In the genomic region with DNA sequence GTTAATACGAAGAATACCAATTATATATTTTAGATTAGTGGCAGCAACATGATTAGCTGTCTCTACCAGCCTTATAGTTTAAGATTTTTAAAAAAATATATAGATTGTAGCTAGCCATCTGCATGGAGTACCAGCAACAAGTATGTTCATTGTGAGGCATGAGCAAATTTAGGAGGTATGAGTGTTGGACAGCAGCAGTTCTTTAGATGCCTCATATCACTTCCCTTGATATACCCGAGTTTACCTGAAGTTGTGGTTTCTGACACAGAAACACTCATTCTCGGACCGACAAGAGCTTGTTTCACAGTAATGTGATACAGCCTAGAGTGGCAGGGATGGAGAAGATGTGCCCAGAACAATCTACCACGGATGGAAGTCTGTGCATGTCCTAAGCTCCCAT, we compare ENCODE assay signal across 3 cellular contexts.
TF ChIP-seq lines count a peak whose summit lies in the region.

No MANE protein-coding gene starts in this region.

TF ChIP-seq in SK-N-SH, 30 proteins besides CTCF, POLR2A, EP300 and RAD21 (continued from another document):
- TF ChIP-seq, protein P1, sequence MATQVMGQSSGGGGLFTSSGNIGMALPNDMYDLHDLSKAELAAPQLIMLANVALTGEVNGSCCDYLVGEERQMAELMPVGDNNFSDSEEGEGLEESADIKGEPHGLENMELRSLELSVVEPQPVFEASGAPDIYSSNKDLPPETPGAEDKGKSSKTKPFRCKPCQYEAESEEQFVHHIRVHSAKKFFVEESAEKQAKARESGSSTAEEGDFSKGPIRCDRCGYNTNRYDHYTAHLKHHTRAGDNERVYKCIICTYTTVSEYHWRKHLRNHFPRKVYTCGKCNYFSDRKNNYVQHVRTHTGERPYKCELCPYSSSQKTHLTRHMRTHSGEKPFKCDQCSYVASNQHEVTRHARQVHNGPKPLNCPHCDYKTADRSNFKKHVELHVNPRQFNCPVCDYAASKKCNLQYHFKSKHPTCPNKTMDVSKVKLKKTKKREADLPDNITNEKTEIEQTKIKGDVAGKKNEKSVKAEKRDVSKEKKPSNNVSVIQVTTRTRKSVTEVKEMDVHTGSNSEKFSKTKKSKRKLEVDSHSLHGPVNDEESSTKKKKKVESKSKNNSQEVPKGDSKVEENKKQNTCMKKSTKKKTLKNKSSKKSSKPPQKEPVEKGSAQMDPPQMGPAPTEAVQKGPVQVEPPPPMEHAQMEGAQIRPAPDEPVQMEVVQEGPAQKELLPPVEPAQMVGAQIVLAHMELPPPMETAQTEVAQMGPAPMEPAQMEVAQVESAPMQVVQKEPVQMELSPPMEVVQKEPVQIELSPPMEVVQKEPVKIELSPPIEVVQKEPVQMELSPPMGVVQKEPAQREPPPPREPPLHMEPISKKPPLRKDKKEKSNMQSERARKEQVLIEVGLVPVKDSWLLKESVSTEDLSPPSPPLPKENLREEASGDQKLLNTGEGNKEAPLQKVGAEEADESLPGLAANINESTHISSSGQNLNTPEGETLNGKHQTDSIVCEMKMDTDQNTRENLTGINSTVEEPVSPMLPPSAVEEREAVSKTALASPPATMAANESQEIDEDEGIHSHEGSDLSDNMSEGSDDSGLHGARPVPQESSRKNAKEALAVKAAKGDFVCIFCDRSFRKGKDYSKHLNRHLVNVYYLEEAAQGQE (IDR thresholded peaks at IDR 0.05; ENCODE audit: low read depth, low read length) = 0 out of 2 replicates have a peak, but pooled peaks have one; percentile 22

TF ChIP-seq in SK-N-SH treated with all-trans-retinoic acid at 6 μM for 48 hours, 23 proteins besides CTCF, POLR2A, EP300 and RAD21 (continued from another document):
- TF ChIP-seq, protein P2, sequence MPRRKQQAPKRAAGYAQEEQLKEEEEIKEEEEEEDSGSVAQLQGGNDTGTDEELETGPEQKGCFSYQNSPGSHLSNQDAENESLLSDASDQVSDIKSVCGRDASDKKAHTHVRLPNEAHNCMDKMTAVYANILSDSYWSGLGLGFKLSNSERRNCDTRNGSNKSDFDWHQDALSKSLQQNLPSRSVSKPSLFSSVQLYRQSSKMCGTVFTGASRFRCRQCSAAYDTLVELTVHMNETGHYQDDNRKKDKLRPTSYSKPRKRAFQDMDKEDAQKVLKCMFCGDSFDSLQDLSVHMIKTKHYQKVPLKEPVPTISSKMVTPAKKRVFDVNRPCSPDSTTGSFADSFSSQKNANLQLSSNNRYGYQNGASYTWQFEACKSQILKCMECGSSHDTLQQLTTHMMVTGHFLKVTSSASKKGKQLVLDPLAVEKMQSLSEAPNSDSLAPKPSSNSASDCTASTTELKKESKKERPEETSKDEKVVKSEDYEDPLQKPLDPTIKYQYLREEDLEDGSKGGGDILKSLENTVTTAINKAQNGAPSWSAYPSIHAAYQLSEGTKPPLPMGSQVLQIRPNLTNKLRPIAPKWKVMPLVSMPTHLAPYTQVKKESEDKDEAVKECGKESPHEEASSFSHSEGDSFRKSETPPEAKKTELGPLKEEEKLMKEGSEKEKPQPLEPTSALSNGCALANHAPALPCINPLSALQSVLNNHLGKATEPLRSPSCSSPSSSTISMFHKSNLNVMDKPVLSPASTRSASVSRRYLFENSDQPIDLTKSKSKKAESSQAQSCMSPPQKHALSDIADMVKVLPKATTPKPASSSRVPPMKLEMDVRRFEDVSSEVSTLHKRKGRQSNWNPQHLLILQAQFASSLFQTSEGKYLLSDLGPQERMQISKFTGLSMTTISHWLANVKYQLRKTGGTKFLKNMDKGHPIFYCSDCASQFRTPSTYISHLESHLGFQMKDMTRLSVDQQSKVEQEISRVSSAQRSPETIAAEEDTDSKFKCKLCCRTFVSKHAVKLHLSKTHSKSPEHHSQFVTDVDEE (CRISPR knock-in tag; IDR thresholded peaks at IDR 0.05) = no peak
- no peak for TF ChIP-seq GLIS3 (CRISPR knock-in tag; IDR thresholded peaks at IDR 0.05)
- no peak for TF ChIP-seq CSDC2 (CRISPR knock-in tag; IDR thresholded peaks at IDR 0.05)
- TF ChIP-seq ISL1 (CRISPR knock-in tag; IDR thresholded peaks at IDR 0.05) = no peak
- no peak for TF ChIP-seq ARNTL (CRISPR knock-in tag; IDR thresholded peaks at IDR 0.05; ENCODE audit: borderline replicate concordance, low read depth)
- no peak for TF ChIP-seq PPARA (CRISPR knock-in tag; IDR thresholded peaks at IDR 0.05; ENCODE audit: borderline replicate concordance)
- no peak for TF ChIP-seq OSR1 (CRISPR knock-in tag; IDR thresholded peaks at IDR 0.05)
- no peak for TF ChIP-seq ZFP3 (CRISPR knock-in tag; IDR thresholded peaks at IDR 0.05)
- TF ChIP-seq ESRRG (CRISPR knock-in tag; IDR thresholded peaks at IDR 0.05) = no peak
- TF ChIP-seq CREB5 (CRISPR knock-in tag; IDR thresholded peaks at IDR 0.05; ENCODE audit: low read depth) = no peak
- TF ChIP-seq ZNF70 (CRISPR knock-in tag; IDR thresholded peaks at IDR 0.05) = no peak
- no peak for TF ChIP-seq TOX (CRISPR knock-in tag; IDR thresholded peaks at IDR 0.05; ENCODE audit: borderline replicate concordance)
- no peak for TF ChIP-seq SNAI2 (CRISPR knock-in tag; IDR thresholded peaks at IDR 0.05)
- no peak for TF ChIP-seq POU6F1 (CRISPR knock-in tag; IDR thresholded peaks at IDR 0.05; ENCODE audit: borderline replicate concordance, low read depth)
- TF ChIP-seq ZC3H10 (CRISPR knock-in tag; IDR thresholded peaks at IDR 0.05) = no peak
- TF ChIP-seq TCF4 (CRISPR knock-in tag; IDR thresholded peaks at IDR 0.05; ENCODE audit: borderline replicate concordance) = no peak

TF ChIP-seq in IMR-90, 13 proteins besides CTCF, POLR2A, EP300 and RAD21 (continued from another document):
- TF ChIP-seq MAZ (IDR thresholded peaks at IDR 0.05; ENCODE audit: borderline replicate concordance, low read depth, low read length) (no peak), ELK1 (IDR thresholded peaks at IDR 0.05; ENCODE audit: borderline replicate concordance, low read depth, low read length) (no peak)
